ENCODE assay signal across 8 cellular contexts in genomic region chr3:101950510-101950909, GRCh38.
DNase-seq lines count a peak whose midpoint lies in the region; ATAC-seq lines count a peak whose summit lies in the region.

No MANE protein-coding gene starts in this region.

- ATAC-seq in GM21786 (IDR thresholded peaks at IDR 0.05; ENCODE audit: unreplicated experiment), result peak; percentile 87
- no peak for ATAC-seq in HG03045 (IDR thresholded peaks at IDR 0.05; ENCODE audit: unreplicated experiment)

- DNase-seq in GM04503 (ENCODE audit: low read depth) (peak; percentile 96), RPMI7951 (ENCODE audit: low read depth) (peak; percentile 96), kidney glomerular epithelial cell (lab: John Stamatoyannopoulos, UW) (peak; percentile 93), retina (no peak), OCI-M1 (lab: John Stamatoyannopoulos, UW) (no peak), AML-193 (lab: John Stamatoyannopoulos, UW) (no peak)

Comparison
In these comparisons a context has a peak if more than half of its experiments do, and no peak if none do; other contexts are left out.
1. DNase-seq: peak in GM04503 (single experiment), RPMI7951 (single experiment) and kidney glomerular epithelial cell (single experiment); none in retina (single experiment), OCI-M1 (single experiment) and AML-193 (0 of 2).